13 cellular contexts compared by ENCODE assay signal in genomic region chr15:44667039-44667360, GRCh38. TPM values are rescaled to one million over a fixed set of nuclear protein-coding genes. Genes with fewer than 3 reads are reported as not detected.
DNase-seq lines count a peak whose midpoint lies in the region; ATAC-seq, FAIRE-seq and TF ChIP-seq lines count a peak whose summit lies in the region.
"Had no signal": no experiment of that assay in that cellular context is flagged by ENCODE, and none has a peak within 500 bp of the region (broad histone marks: within the 10 kb centered on the region; RNA-seq: fewer than 3 reads in every experiment).

No MANE protein-coding gene starts in this region.

- POLR2A ChIA-PET in activated naive CD8-positive, alpha-beta T cell treated with anti-CD3 and anti-CD28 coated beads, Interleukin-2, amount 10 ng/mL, durations not matched to agents 7 days and 5 days (lab: Charles Lee), result interaction anchor here (0.7 to 17.5 kb wide), 6 partner anchors 9 to 65 kb away, joined by 3 to 1234 read pairs (median 119); partner anchors contain the start of genes B2M, PATL2 and TRIM69

- no peaks in the 10 kb centered on the region for H3K27me3 Mint-ChIP-seq in activated T-cell treated with anti-CD3 and anti-CD28 coated beads, Interleukin-2, amount 50 U/mL, for 4 hours (ENCODE audit: low read depth)
- no peaks in the 10 kb centered on the region for H3K27me3 Mint-ChIP-seq in activated naive CD8-positive, alpha-beta T cell treated with anti-CD3 and anti-CD28 coated beads, Interleukin-2, amount 10 ng/mL, durations not matched to agents 7 days and 5 days

- peaks cover 79% of the 10 kb centered on the region for H3K4me1 Mint-ChIP-seq in activated T-cell treated with anti-CD3 and anti-CD28 coated beads, Interleukin-2, amount 50 U/mL, for 4 hours (ENCODE audit: low read depth)
- H3K4me1 Mint-ChIP-seq in activated naive CD8-positive, alpha-beta T cell treated with anti-CD3 and anti-CD28 coated beads, Interleukin-2, amount 10 ng/mL, durations not matched to agents 7 days and 5 days, result peaks cover 57% of the 10 kb centered on the region

- peaks cover 10% of the 10 kb centered on the region for H3K79me2 ChIP-seq in MM.1S (ENCODE audit: low read length)

- H3K27ac ChIP-seq in MM.1S (ENCODE audit: low read length), result peak overlapping the region; percentile 69
- H3K27ac ChIP-seq in small intestine (ENCODE audit: low read depth in 1 of 2, low read length in 1 of 2), result peak overlapping the region; percentile 24 to 74
- H3K27ac ChIP-seq: SK-N-MC, VCaP had no signal

- no peak for ATAC-seq in activated T-cell treated with anti-CD3 and anti-CD28 coated beads, Interleukin-2, amount 50 U/mL, for 4 hours
- no peak for ATAC-seq in activated naive CD8-positive, alpha-beta T cell treated with anti-CD3 and anti-CD28 coated beads, Interleukin-2, amount 10 ng/mL, durations not matched to agents 7 days and 5 days (ENCODE audit: low read depth)
- no peak for ATAC-seq in HG03280 (IDR thresholded peaks at IDR 0.05; ENCODE audit: unreplicated experiment)

- H4K20me1 ChIP-seq in MM.1S (ENCODE audit: insufficient read depth, low read length), result no peaks in the 10 kb centered on the region

- TF ChIP-seq CTCF in MM.1S (IDR thresholded peaks at IDR 0.05; ENCODE audit: low read length), result no peak

- H3K9me3 Mint-ChIP-seq in activated T-cell treated with anti-CD3 and anti-CD28 coated beads, Interleukin-2, amount 50 U/mL, for 4 hours, result no peaks in the 10 kb centered on the region
- H3K9me3 Mint-ChIP-seq in activated naive CD8-positive, alpha-beta T cell treated with anti-CD3 and anti-CD28 coated beads, Interleukin-2, amount 10 ng/mL, durations not matched to agents 7 days and 5 days, result no peaks in the 10 kb centered on the region
- H3K9me3 Mint-ChIP-seq: nephron progenitor cell had no signal

- DNase-seq in activated T-cell treated with anti-CD3 and anti-CD28 coated beads, Interleukin-2, amount 50 U/mL, for 4 hours, result no peak
- no peak for DNase-seq in activated T-cell treated with anti-CD3 and anti-CD28 coated beads, Interleukin-2, amount 50 U/mL, for 48 hours
- no peak for DNase-seq in MM.1S
- DNase-seq in activated naive CD8-positive, alpha-beta T cell treated with anti-CD3 and anti-CD28 coated beads, Interleukin-2, amount 10 ng/mL, durations not matched to agents 7 days and 5 days, result no peak
- DNase-seq in small intestine, result no peak
- DNase-seq in EL, result no peak
- no peak for DNase-seq in iPS-NIHi11 (ENCODE audit: low spot score)
- DNase-seq: nephron progenitor cell; stimulated activated CD4-positive, alpha-beta T cell treated with anti-CD3 and anti-CD28 coated beads, Interleukin-4, amount 100 ng/mL, for 4 hours had no signal

- H3K4me3 ChIP-seq in MM.1S (ENCODE audit: low read length) (peak overlapping the region; percentile 48), small intestine (ENCODE audit: low read depth in 1 of 2, low read length in 2 of 2) (no peak overlapping the region)
- H3K4me3 ChIP-seq: SK-N-MC had no signal

- no peaks in the 10 kb centered on the region for H3K27me3 ChIP-seq in MM.1S (replicated peaks; ENCODE audit: insufficient read depth, low read length)
- H3K27me3 ChIP-seq in small intestine (ENCODE audit: control insufficient read depth in 2 of 2, insufficient read depth in 2 of 2, low read length in 2 of 2), result no peaks in the 10 kb centered on the region

- peak overlapping the region; percentile 51 for H2AFZ ChIP-seq in MM.1S (ENCODE audit: low read length)

- H3K36me3 Mint-ChIP-seq in activated T-cell treated with anti-CD3 and anti-CD28 coated beads, Interleukin-2, amount 50 U/mL, for 4 hours (ENCODE audit: insufficient read depth), result no peaks in the 10 kb centered on the region
- peaks cover under 1% of the 10 kb centered on the region for H3K36me3 Mint-ChIP-seq in activated naive CD8-positive, alpha-beta T cell treated with anti-CD3 and anti-CD28 coated beads, Interleukin-2, amount 10 ng/mL, durations not matched to agents 7 days and 5 days

- H3K9me2 ChIP-seq in MM.1S (replicated peaks; ENCODE audit: insufficient read depth, low read length), result no peaks in the 10 kb centered on the region

- peak overlapping the region; percentile 67 for H3K4me3 Mint-ChIP-seq in activated T-cell treated with anti-CD3 and anti-CD28 coated beads, Interleukin-2, amount 50 U/mL, for 4 hours
- peak overlapping the region; percentile 79 for H3K4me3 Mint-ChIP-seq in activated naive CD8-positive, alpha-beta T cell treated with anti-CD3 and anti-CD28 coated beads, Interleukin-2, amount 10 ng/mL, durations not matched to agents 7 days and 5 days
- H3K4me3 Mint-ChIP-seq: nephron progenitor cell had no signal

- no peaks in the 10 kb centered on the region for H3K36me3 ChIP-seq in MM.1S (replicated peaks; ENCODE audit: insufficient read depth, low read length)
- no peaks in the 10 kb centered on the region for H3K36me3 ChIP-seq in small intestine (ENCODE audit: control insufficient read depth in 2 of 2, insufficient read depth in 2 of 2, low read length in 2 of 2)

- WGBS in small intestine, 3 donors, result 44 to 53% (median 47%) methylated on average over 3 of the region's 3 CpGs

- H3K9me3 ChIP-seq in MM.1S (replicated peaks; ENCODE audit: insufficient read depth, low read length), result no peaks in the 10 kb centered on the region
- H3K9me3 ChIP-seq in small intestine (ENCODE audit: control insufficient read depth, low read depth), result no peaks in the 10 kb centered on the region

- peak overlapping the region; percentile 92 for H3K4me2 ChIP-seq in MM.1S (ENCODE audit: low read depth, low read length)

- FAIRE-seq in small intestine (lab: Jason Lieb, UNC), result no peak
- FAIRE-seq: D721Med had no signal

- peak overlapping the region; percentile 98 for H3K27ac Mint-ChIP-seq in activated naive CD8-positive, alpha-beta T cell treated with anti-CD3 and anti-CD28 coated beads, Interleukin-2, amount 10 ng/mL, durations not matched to agents 7 days and 5 days
- H3K27ac Mint-ChIP-seq: nephron progenitor cell had no signal

- H3K9ac ChIP-seq in MM.1S (ENCODE audit: low read length), result peak overlapping the region; percentile 21; the same call in 1 of the 2 replicates

- peaks cover 48% of the 10 kb centered on the region for H3F3A ChIP-seq in MM.1S (ENCODE audit: insufficient read depth, low read length)

- H3K4me1 ChIP-seq in MM.1S (ENCODE audit: low read length) (peaks cover 71% of the 10 kb centered on the region), small intestine (ENCODE audit: control insufficient read depth in 2 of 2, insufficient read depth in 1 of 2, low read depth in 1 of 2, low read length in 1 of 2) (peaks cover 0 to 2% of the 10 kb centered on the region in 2 donors)

RNA-seq across cellular contexts. Expression of gene SPG11, which starts 3.5 kb away (rescaled TPM):
- 10 to 100 TPM; 36.9 to 37.3 (median 37.1) TPM for total RNA-seq in activated T-cell treated with anti-CD3 and anti-CD28 coated beads, Interleukin-2, amount 50 U/mL, for 4 hours
- total RNA-seq in activated naive CD8-positive, alpha-beta T cell treated with anti-CD3 and anti-CD28 coated beads, Interleukin-2, amount 10 ng/mL, durations not matched to agents 7 days and 5 days, result 100 to 1,000 TPM; 110 TPM
- 10 to 100 TPM; 33.5 to 34.9 (median 34.6) TPM for polyA plus RNA-seq in small intestine

RNA-seq across cellular contexts. Expression of gene PATL2, which starts 44.1 kb away (rescaled TPM):
- 1 to 10 TPM; 3.6 to 5.2 (median 3.9) TPM for total RNA-seq in activated T-cell treated with anti-CD3 and anti-CD28 coated beads, Interleukin-2, amount 50 U/mL, for 4 hours
- total RNA-seq in activated naive CD8-positive, alpha-beta T cell treated with anti-CD3 and anti-CD28 coated beads, Interleukin-2, amount 10 ng/mL, durations not matched to agents 7 days and 5 days, result 10 to 100 TPM; 55.2 TPM
- 1 to 10 TPM; 1.5 to 6.8 (median 4.2) TPM for polyA plus RNA-seq in small intestine

RNA-seq across cellular contexts. Expression of gene B2M, which starts 44.3 kb away (rescaled TPM):
- total RNA-seq in activated T-cell treated with anti-CD3 and anti-CD28 coated beads, Interleukin-2, amount 50 U/mL, for 4 hours, result 1,000 to 10,000 TPM; 3,850 to 4,350 (median 4,124) TPM
- 1,000 to 10,000 TPM; 7,848 to 8,493 TPM for total RNA-seq in activated naive CD8-positive, alpha-beta T cell treated with anti-CD3 and anti-CD28 coated beads, Interleukin-2, amount 10 ng/mL, durations not matched to agents 7 days and 5 days
- polyA plus RNA-seq in small intestine, result 1,000 to 10,000 TPM; 3,206 to 5,068 (median 5,057) TPM

Comparison
In these comparisons a context has a peak if more than half of its experiments do, and no peak if none do; other contexts are left out.
1. RNA of gene PATL2, which starts 44.1 kb away (total RNA-seq): 55.2 TPM in activated naive CD8-positive, alpha-beta T cell treated with anti-CD3 and anti-CD28 coated beads, Interleukin-2, amount 10 ng/mL, durations not matched to agents 7 days and 5 days; 3.6 to 5.2 TPM in activated T-cell treated with anti-CD3 and anti-CD28 coated beads, Interleukin-2, amount 50 U/mL, for 4 hours; every median in the first group is over 4 times any median in the second.